13 cellular contexts compared by ENCODE assay signal in the genomic region with DNA sequence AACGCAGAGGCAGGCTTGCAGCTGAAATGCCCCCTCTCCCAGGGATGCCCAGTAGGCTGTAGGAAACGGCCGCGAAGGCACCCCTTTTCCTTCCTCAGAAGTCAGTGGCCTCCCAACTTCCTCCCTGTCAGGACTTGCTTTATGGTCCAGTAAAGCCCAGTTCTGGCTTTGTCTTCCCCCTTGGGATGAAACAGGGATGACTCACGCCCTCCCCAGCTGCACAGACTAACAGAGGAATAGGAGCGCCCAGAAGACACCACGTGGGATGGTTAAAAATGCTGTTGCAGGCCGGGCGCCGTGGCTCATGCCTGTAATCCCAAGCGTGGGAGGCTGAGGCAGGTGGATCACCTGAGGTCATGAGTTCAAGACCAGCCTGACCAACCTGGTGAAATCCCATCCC. TPM values are rescaled to one million over a fixed set of nuclear protein-coding genes. Genes with fewer than 3 reads are reported as not detected.
A peak's percentile ranks its signal among the peaks of the same experiment; 100 is the strongest.
DNase-seq lines count a peak whose midpoint lies in the region; ATAC-seq and TF ChIP-seq lines count a peak whose summit lies in the region.
"Had no signal": no experiment of that assay in that cellular context is flagged by ENCODE, and none has a peak within 500 bp of the region (broad histone marks: within the 10 kb centered on the region; RNA-seq: fewer than 3 reads in every experiment).

No MANE protein-coding gene starts in this region.

- ATAC-seq in left lung (peak; percentile 66), HG03520 (IDR thresholded peaks at IDR 0.05; ENCODE audit: unreplicated experiment) (no peak), HG02610 (IDR thresholded peaks at IDR 0.05; ENCODE audit: unreplicated experiment) (no peak)
- ATAC-seq: Panc1 had no signal

- in situ Hi-C loops in G401 (cut with HindIII; ENCODE audit: low sequenced_read_pairs) = no loop called here

- H3K27me3 ChIP-seq in MG63 = peaks cover under 1% of the 10 kb centered on the region; the same call in 1 of the 2 replicates
- H3K27me3 ChIP-seq in left lung = peaks cover 4 to 37% of the 10 kb centered on the region in 2 donors

- H3K36me3 ChIP-seq in MG63 = no peaks in the 10 kb centered on the region
- H3K36me3 ChIP-seq in left lung = no peaks in the 10 kb centered on the region

- TF ChIP-seq CTCF in cardiac fibroblast (IDR thresholded peaks at IDR 0.05; ENCODE audit: low read depth, low read length) = no peak
- TF ChIP-seq CTCF in left lung (IDR thresholded peaks at IDR 0.05) = no peak

- H3K4me3 ChIP-seq in MG63 (no peak overlapping the region), cardiac fibroblast (replicated peaks in 1 of 2; ENCODE audit: low read depth in 2 of 2, low read length in 2 of 2) (no peak overlapping the region), left lung (no peak overlapping the region)

- DNase-seq in AG08396 (ENCODE audit: low spot score) (peak; percentile 45), MG63 (peak; percentile 89), cardiac fibroblast (ENCODE audit: low read depth in 2 of 2) (peak; percentile 77 to 94), left lung (peak in 1 of 2 donors; percentile 47), G401 (ENCODE audit: low spot score) (no peak), NCI-H1694 treated with DMSO at 0.1 percent for 48 hours (lab: John Stamatoyannopoulos, UW) (no peak)
- DNase-seq: activated B cell treated with CpG ODN at 0.5 μM for 24 hours, activated gamma-delta T cell, NCI-H1930 had no signal

- H3K27ac ChIP-seq in left lung = no peak overlapping the region

- H3K9me3 ChIP-seq in MG63 = no peaks in the 10 kb centered on the region
- no peaks in the 10 kb centered on the region for H3K9me3 ChIP-seq in left lung

- intact Hi-C loops in left lung (cut with DNase I) = no loop called here

- no peaks in the 10 kb centered on the region for H3K4me1 ChIP-seq in left lung

RNA-seq across cellular contexts. Expression of gene CREG2, which starts 6.9 kb away (rescaled TPM):
- total RNA-seq in MG63 (2014; rRNA removed; shearing (Covaris generic); ENCODE audit: low replicate concordance) = not detected in 2 replicates
- total RNA-seq in left lung = not detected
- not detected in 2 replicates for total RNA-seq in G401 (2014; rRNA removed; shearing (Covaris generic))
- total RNA-seq: activated B cell treated with CpG ODN at 0.5 μM for 24 hours, B cell had no signal

Comparison
In these comparisons a context has a peak if more than half of its experiments do, and no peak if none do; other contexts are left out.
1. DNase-seq: peak in AG08396 (single experiment), MG63 (single experiment) and cardiac fibroblast (2 of 2); none in G401 (single experiment) and NCI-H1694 treated with DMSO at 0.1 percent for 48 hours (single experiment).